Comparison of ENCODE assay signal across 22 cellular contexts in the genomic region with DNA sequence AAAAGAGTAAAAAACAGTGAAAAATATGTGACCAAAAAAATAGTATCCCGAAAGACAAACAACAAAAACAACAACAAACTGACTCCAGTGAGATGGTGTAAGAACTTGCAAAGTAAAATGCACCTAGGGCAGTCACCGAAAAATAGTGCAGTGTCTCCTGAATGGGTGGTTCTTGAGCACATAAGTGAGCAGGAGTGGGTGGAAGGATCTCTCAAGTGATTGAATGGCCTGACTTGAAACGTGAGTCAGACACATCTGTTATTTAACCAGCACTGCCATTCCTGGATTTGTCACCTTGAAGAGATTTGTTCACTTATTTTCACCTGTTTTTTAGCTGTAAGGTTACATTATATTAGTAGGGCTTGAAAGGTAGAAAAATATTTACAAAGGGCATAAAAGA. TPM values are rescaled to one million over a fixed set of nuclear protein-coding genes. Genes with fewer than 3 reads are reported as not detected.
DNase-seq lines count a peak whose midpoint lies in the region; ATAC-seq, FAIRE-seq and TF ChIP-seq lines count a peak whose summit lies in the region.
"Had no signal": no experiment of that assay in that cellular context is flagged by ENCODE, and none has a peak within 500 bp of the region (broad histone marks: within the 10 kb centered on the region; RNA-seq: fewer than 3 reads in every experiment).

No MANE protein-coding gene starts in this region.

- H4K20me1 ChIP-seq in K562 (replicated peaks; ENCODE audit: control insufficient read depth, insufficient read depth, low read length), result no peaks in the 10 kb centered on the region

- no peak overlapping the region for H3K4me3 ChIP-seq in breast epithelium
- no peak overlapping the region for H3K4me3 ChIP-seq in K562
- no peak overlapping the region for H3K4me3 ChIP-seq in lung
- H3K4me3 ChIP-seq: PC-9 had no signal

- H3K27me3 ChIP-seq in breast epithelium, result no peaks in the 10 kb centered on the region
- H3K27me3 ChIP-seq in K562 (ENCODE audit: control insufficient read depth in 2 of 2, insufficient read depth in 2 of 2, low read length in 2 of 2), result no peaks in the 10 kb centered on the region
- H3K27me3 ChIP-seq in lung (ENCODE audit: control insufficient read depth, insufficient read depth), result no peaks in the 10 kb centered on the region

- H3K4me2 ChIP-seq in K562 (ENCODE audit: insufficient read depth, low read length), result no peak overlapping the region
- H3K4me2 ChIP-seq: PC-9 had no signal

- H2AFZ ChIP-seq in K562 (ENCODE audit: low read depth, low read length), result no peak overlapping the region
- H2AFZ ChIP-seq: PC-9 had no signal

- H3K9me1 ChIP-seq in K562 (ENCODE audit: control insufficient read depth, insufficient read depth, low read length), result no peaks in the 10 kb centered on the region

- no peak for TF ChIP-seq RAD21 in K562 (CRISPR knock-in tag; conservative IDR thresholded peaks at IDR 0.05 in 1 of 2, IDR thresholded peaks at IDR 0.05 in 1 of 2)

- no peak overlapping the region for H3K4me3 Mint-ChIP-seq in MCF 10A (ENCODE audit: unreplicated experiment)

- H3K27me3 Mint-ChIP-seq in MCF 10A (ENCODE audit: insufficient read depth, unreplicated experiment), result no peaks in the 10 kb centered on the region

- 23% methylated on average over 3 of the region's 3 CpGs for WGBS in K562 (ENCODE audit: insufficient coverage, low coverage, missing lambda C conversion rate)
- 82 to 97% methylated on average over 3 of the region's 3 CpGs for WGBS in lung, 2 donors

- POLR2A ChIA-PET in MCF 10A (lab: Yijun Ruan, JAX) (interaction anchor here (0.6 to 1.3 kb wide), 2 partner anchors 35 to 65 kb away, joined by 3 to 4 read pairs; a partner anchor contains a TSS), K562 (lab: Yijun Ruan, JAX) (no interaction called here)

- DNase-seq in MCF 10A (ENCODE audit: unreplicated experiment) (no peak), breast epithelium (ENCODE audit: low spot score in 2 of 2) (no peak), K562 (ENCODE audit: extremely low read depth in 1 of 4, low spot score in 3 of 4) (no peak), lung (ENCODE audit: low spot score) (peak; percentile 30), NCI-H128 (lab: John Stamatoyannopoulos, UW; ENCODE audit: unreplicated experiment) (no peak)
- DNase-seq: 8988T, EL, MV-4-11, NCI-H1417 treated with DMSO at 0.1 percent for 48 hours, NCI-H2029, NCI-H2171, NCI-H446 treated with DMSO at 0.1 percent for 48 hours, NCI-H774, PC-9 had no signal

- H3K27ac ChIP-seq in breast epithelium (no peak overlapping the region), K562 (ENCODE audit: extremely low read depth, low read depth, low read length) (no peak overlapping the region), lung (ENCODE audit: low read depth in 1 of 2, low read length in 1 of 2) (no peak overlapping the region)
- H3K27ac ChIP-seq: HL-60, PC-9 had no signal

- H3K9me3 ChIP-seq in breast epithelium, result no peaks in the 10 kb centered on the region
- H3K9me3 ChIP-seq in K562 (replicated peaks; ENCODE audit: control insufficient read depth, insufficient read depth, low read depth, low read length), result 0 out of 2 replicates have a peak, but pooled peaks cover 8% of the 10 kb centered on the region
- peaks cover 0 to 2% of the 10 kb centered on the region in 2 donors for H3K9me3 ChIP-seq in lung (ENCODE audit: control insufficient read depth in 2 of 2, insufficient read depth in 1 of 2, low read length in 1 of 2)

- peaks cover 26% of the 10 kb centered on the region for H3K36me3 Mint-ChIP-seq in MCF 10A (ENCODE audit: insufficient read depth, unreplicated experiment)

- no peak for TF ChIP-seq EP300 in K562 (IDR thresholded peaks at IDR 0.05; ENCODE audit: low read length)

- in situ Hi-C loops in K562 (cut with MboI), result no loop called here

- H3K9me3 Mint-ChIP-seq in MCF 10A (ENCODE audit: unreplicated experiment), result peaks cover 7% of the 10 kb centered on the region

- no peak overlapping the region for H3K27ac Mint-ChIP-seq in MCF 10A (ENCODE audit: low read depth, unreplicated experiment)

- TF ChIP-seq CTCF in MCF 10A (IDR thresholded peaks at IDR 0.05; ENCODE audit: unreplicated experiment) (no peak), breast epithelium (IDR thresholded peaks at IDR 0.05) (no peak), K562 (IDR thresholded peaks at IDR 0.05 in 2 of 3, conservative IDR thresholded peaks at IDR 0.05 in 1 of 3; ENCODE audit: insufficient read depth in 2 of 3, low read depth in 1 of 3, low read length in 3 of 3) (no peak), lung (IDR thresholded peaks at IDR 0.05; ENCODE audit: control extremely low read depth, extremely low read depth) (no peak)

- no peaks in the 10 kb centered on the region for H3K4me1 ChIP-seq in breast epithelium
- H3K4me1 ChIP-seq in K562 (replicated peaks in 1 of 2; ENCODE audit: control insufficient read depth in 2 of 2, insufficient read depth in 2 of 2, low read length in 2 of 2), result peaks cover 0 to 3% of the 10 kb centered on the region in 2 experiments; a peak in 1 of 5 replicates
- H3K4me1 ChIP-seq in lung (ENCODE audit: control insufficient read depth in 2 of 2, insufficient read depth in 2 of 2, low read length in 2 of 2), result no peaks in the 10 kb centered on the region

- no peak overlapping the region for H3K9ac ChIP-seq in K562 (ENCODE audit: insufficient read depth in 1 of 2, low read depth in 2 of 2, low read length in 2 of 2)

- BruUV-seq in MCF 10A (replicated peaks; lab: Mats Ljungman, UMichigan) (TSS peak; percentile 9), K562 (replicated peaks; lab: Mats Ljungman, UMichigan) (TSS peak; percentile 22)

- no peaks in the 10 kb centered on the region; the same call in 2 of the 3 replicates for H3K79me2 ChIP-seq in K562 (ENCODE audit: control insufficient read depth, insufficient read depth, low read length)

- no peak for ATAC-seq in K562
- no peak for ATAC-seq in lung (ENCODE audit: insufficient read depth, low FRiP score)
- no peak for ATAC-seq in GM21737 (IDR thresholded peaks at IDR 0.05; ENCODE audit: unreplicated experiment)
- ATAC-seq in GM18505 (IDR thresholded peaks at IDR 0.05; ENCODE audit: unreplicated experiment), result no peak
- no peak for ATAC-seq in GM19351 (IDR thresholded peaks at IDR 0.05; ENCODE audit: unreplicated experiment)
- ATAC-seq: HCT116, Right ventricle myocardium inferior had no signal

- CTCF ChIA-PET in MCF 10A (lab: Yijun Ruan, JAX), result interaction anchor here (0.6 to 1.0 kb wide), 2 partner anchors 19 to 98 kb away, joined by 3 read pairs; no protein-coding TSS in a partner anchor
- CTCF ChIA-PET in K562 (lab: Yijun Ruan, JAX; ENCODE audit: low intra/inter-chr PET ratio), result no interaction called here

- intact Hi-C loops in MCF 10A (cut with micrococcal nuclease) (no loop called here), breast epithelium (cut with DNase I; ENCODE audit: low total_unique reads) (no loop called here), K562 (cut with micrococcal nuclease) (no loop called here)

- H3K36me3 ChIP-seq in breast epithelium (no peaks in the 10 kb centered on the region), K562 (ENCODE audit: control insufficient read depth, insufficient read depth, low read length) (peaks cover 9% of the 10 kb centered on the region; the same call in 1 of the 3 replicates), lung (ENCODE audit: control insufficient read depth in 2 of 2, insufficient read depth in 2 of 2, low read length in 2 of 2) (peaks cover 4 to 8% of the 10 kb centered on the region in 2 donors)

- TF ChIP-seq POLR2A in breast epithelium (IDR thresholded peaks at IDR 0.05), result no peak
- TF ChIP-seq POLR2A in K562 (conservative IDR thresholded peaks at IDR 0.05), result no peak
- no peak for TF ChIP-seq POLR2A in GM18505 (IDR thresholded peaks at IDR 0.05; ENCODE audit: borderline replicate concordance, extremely low read depth, insufficient read depth, insufficient read length)

- no peak for FAIRE-seq in K562 (lab: Jason Lieb, UNC)
- FAIRE-seq: GM19239, HTR-8/SVneo had no signal

- no peaks in the 10 kb centered on the region for H3K4me1 Mint-ChIP-seq in MCF 10A (ENCODE audit: insufficient read depth, unreplicated experiment)

RNA-seq across cellular contexts. Expression of a gene that starts 3.5 kb away (rescaled TPM):
- 3.4 and 4.3 TPM in 2 replicates for total RNA-seq in MCF 10A (2022)
- total RNA-seq in breast epithelium, result 1 to 10 TPM; 7.8 to 9.5 (median 8.8) TPM
- total RNA-seq in K562 (2011; cell fraction: chromatin; rRNA removed; ENCODE audit: low replicate concordance), result 13.2 and 20.7 TPM in 2 replicates
- total RNA-seq in K562 (2011; cell fraction: nucleolus; rRNA removed), result 10.7 and 10.8 TPM in 2 replicates
- total RNA-seq in K562 (2011; cell fraction: nucleoplasm; rRNA removed), result 19.9 and 32.7 TPM in 2 replicates
- 6.3 and 6.5 TPM in 2 replicates for total RNA-seq in K562 (2014; rRNA removed)
- total RNA-seq in K562 (2014; rRNA removed; fragmentation: Illumina TruSeq; extraction: Trizol), result 8.7 and 9.0 TPM in 2 replicates
- 7.9 and 8.8 TPM in 2 replicates for total RNA-seq in K562 (2015; rRNA removed; fragmentation: Illumina TruSeq; extraction: Trizol)
- 5.6 and 6.3 TPM in 2 replicates for total RNA-seq in K562 (2021)
- 0.85 and 8.7 TPM in 2 replicates for polyA plus RNA-seq in K562 (2011; rRNA removed)
- 0.35 and 6.2 TPM in 2 replicates for polyA plus RNA-seq in K562 (2011; cell fraction: cytosol; rRNA removed)
- 0.79 and 9.8 TPM in 2 replicates for polyA plus RNA-seq in K562 (2011; cell fraction: nucleus; rRNA removed)
- 5.8 and 10.6 TPM in 2 replicates for polyA plus RNA-seq in K562 (2012)
- 8.2 and 11.0 TPM in 2 replicates for polyA plus RNA-seq in K562 (2014; fragmentation: Illumina TruSeq; extraction: Trizol)
- polyA plus RNA-seq in K562 (2014; fragmentation: Nextera tagmentation; extraction: Ambion mirVana), result 1 to 10 TPM; 7.6 to 8.6 TPM
- polyA plus RNA-seq in K562 (2014; rRNA removed), result 15.0 and 19.7 TPM in 2 replicates
- polyA minus RNA-seq in K562 (2011; rRNA and poly(A)+ RNA removed), result 0.24 and 2.0 TPM in 2 replicates
- polyA minus RNA-seq in K562 (2011; cell fraction: cytosol; rRNA and poly(A)+ RNA removed), result 2.2 TPM in 1 of 2 replicates, not detected in the other
- 2.2 TPM in 1 of 2 replicates, not detected in the other for polyA minus RNA-seq in K562 (2011; cell fraction: nucleus; rRNA and poly(A)+ RNA removed)
- 10 to 100 TPM in 1 of 2 donors, 1 to 10 TPM in 1; 7.4 to 14.4 TPM for total RNA-seq in lung
- 1 to 10 TPM; 2.6 to 6.5 TPM for polyA plus RNA-seq in lung

RNA-seq across cellular contexts. Expression of a gene that starts 33.1 kb away (rescaled TPM):
- total RNA-seq in MCF 10A (2022) (5.3 and 7.8 TPM in 2 replicates), breast epithelium (10 to 100 TPM; 13.1 to 29.6 (median 22.6) TPM), K562 (2014; rRNA removed) (6.7 and 8.3 TPM in 2 replicates), K562 (2014; rRNA removed; fragmentation: Illumina TruSeq; extraction: Trizol) (11.8 and 16.0 TPM in 2 replicates), K562 (2015; rRNA removed; fragmentation: Illumina TruSeq; extraction: Trizol) (11.3 and 11.9 TPM in 2 replicates), K562 (2021) (8.2 and 8.6 TPM in 2 replicates), lung (10 to 100 TPM; 11.7 to 34.0 TPM)
- total RNA-seq in K562 (2011; cell fraction: chromatin; rRNA removed; ENCODE audit: low replicate concordance), result 5.6 and 15.1 TPM in 2 replicates
- 5.7 and 6.4 TPM in 2 replicates for total RNA-seq in K562 (2011; cell fraction: nucleolus; rRNA removed)
- total RNA-seq in K562 (2011; cell fraction: nucleoplasm; rRNA removed), result 6.5 and 7.0 TPM in 2 replicates
- polyA plus RNA-seq in K562 (2011; rRNA removed) (5.6 and 8.9 TPM in 2 replicates), K562 (2014; fragmentation: Illumina TruSeq; extraction: Trizol) (6.8 and 8.2 TPM in 2 replicates), K562 (2014; fragmentation: Nextera tagmentation; extraction: Ambion mirVana) (1 to 10 TPM; 2.9 to 4.1 TPM), K562 (2014; rRNA removed) (3.8 and 5.0 TPM in 2 replicates), lung (1 to 10 TPM; 2.6 to 6.2 TPM)
- polyA plus RNA-seq in K562 (2011; cell fraction: cytosol; rRNA removed), result 0.98 and 2.3 TPM in 2 replicates
- 6.1 and 6.7 TPM in 2 replicates for polyA plus RNA-seq in K562 (2011; cell fraction: nucleus; rRNA removed)
- 3.8 and 7.0 TPM in 2 replicates for polyA plus RNA-seq in K562 (2012)
- polyA minus RNA-seq in K562 (2011; rRNA and poly(A)+ RNA removed), result 12.6 and 21.7 TPM in 2 replicates
- 3.6 and 10.1 TPM in 2 replicates for polyA minus RNA-seq in K562 (2011; cell fraction: cytosol; rRNA and poly(A)+ RNA removed)
- 3.8 and 13.9 TPM in 2 replicates for polyA minus RNA-seq in K562 (2011; cell fraction: nucleus; rRNA and poly(A)+ RNA removed)

RNA-seq across cellular contexts. Expression of a gene that starts 34.6 kb away (rescaled TPM):
- 8.7 and 12.4 TPM in 2 replicates for total RNA-seq in MCF 10A (2022)
- 10 to 100 TPM; 23.0 to 72.2 (median 47.5) TPM for total RNA-seq in breast epithelium
- 80.5 and 126 TPM in 2 replicates for total RNA-seq in K562 (2011; cell fraction: chromatin; rRNA removed; ENCODE audit: low replicate concordance)
- total RNA-seq in K562 (2011; cell fraction: nucleolus; rRNA removed), result 71.0 and 73.8 TPM in 2 replicates
- total RNA-seq in K562 (2011; cell fraction: nucleoplasm; rRNA removed), result 120 and 171 TPM in 2 replicates
- 12.6 and 13.1 TPM in 2 replicates for total RNA-seq in K562 (2014; rRNA removed)
- total RNA-seq in K562 (2014; rRNA removed; fragmentation: Illumina TruSeq; extraction: Trizol), result 18.6 and 19.6 TPM in 2 replicates
- total RNA-seq in K562 (2015; rRNA removed; fragmentation: Illumina TruSeq; extraction: Trizol), result 14.6 and 16.1 TPM in 2 replicates
- total RNA-seq in K562 (2021), result 11.7 and 12.2 TPM in 2 replicates
- 15.3 and 18.2 TPM in 2 replicates for polyA plus RNA-seq in K562 (2011; rRNA removed)
- 3.2 and 7.6 TPM in 2 replicates for polyA plus RNA-seq in K562 (2011; cell fraction: cytosol; rRNA removed)
- polyA plus RNA-seq in K562 (2011; cell fraction: nucleus; rRNA removed), result 31.7 and 41.1 TPM in 2 replicates
- polyA plus RNA-seq in K562 (2012), result 4.5 and 12.3 TPM in 2 replicates
- polyA plus RNA-seq in K562 (2014; fragmentation: Illumina TruSeq; extraction: Trizol), result 9.1 and 11.9 TPM in 2 replicates
- polyA plus RNA-seq in K562 (2014; fragmentation: Nextera tagmentation; extraction: Ambion mirVana), result 1 to 10 TPM; 5.0 to 5.7 TPM
- polyA plus RNA-seq in K562 (2014; rRNA removed), result 9.9 and 10.9 TPM in 2 replicates
- 38.8 and 61.1 TPM in 2 replicates for polyA minus RNA-seq in K562 (2011; rRNA and poly(A)+ RNA removed)
- 5.6 and 13.0 TPM in 2 replicates for polyA minus RNA-seq in K562 (2011; cell fraction: cytosol; rRNA and poly(A)+ RNA removed)
- polyA minus RNA-seq in K562 (2011; cell fraction: nucleus; rRNA and poly(A)+ RNA removed), result 60.0 and 109 TPM in 2 replicates
- 100 to 1,000 TPM in 1 of 2 donors, 10 to 100 TPM in 1; 18.2 to 147 TPM for total RNA-seq in lung
- 10 to 100 TPM in 1 of 2 donors, 1 to 10 TPM in 1; 3.5 to 12.2 TPM for polyA plus RNA-seq in lung
